ENCODE assay signal across 1 cellular context in genomic region chr15:72495007-72495406, GRCh38.
TF ChIP-seq lines count a peak whose summit lies in the region.

No MANE protein-coding gene starts in this region.

TF ChIP-seq in HEK293, 187 proteins besides CTCF, POLR2A, EP300 and RAD21 (continued from another document):
- no peak for TF ChIP-seq ZBTB26 (tag by site-specific recombination; optimal IDR thresholded peaks at IDR 0.05)
- no peak for TF ChIP-seq ZNF544 (tag by site-specific recombination; IDR thresholded peaks at IDR 0.05)
- peak; percentile 22; the same call in 1 of the 2 replicates for TF ChIP-seq ZNF843 (tag by site-specific recombination; IDR thresholded peaks at IDR 0.05)
- TF ChIP-seq ZSCAN23 (tag by site-specific recombination; IDR thresholded peaks at IDR 0.05) = 0 out of 2 replicates have a peak, but pooled peaks have one; percentile 45
- no peak for TF ChIP-seq ZNF626 (tag by site-specific recombination; IDR thresholded peaks at IDR 0.05)
- peak; percentile 36; the same call in 1 of the 2 replicates for TF ChIP-seq OSR2 (tag by site-specific recombination; IDR thresholded peaks at IDR 0.05)
- TF ChIP-seq ZBTB17 (tag by site-specific recombination; IDR thresholded peaks at IDR 0.05) = peak; percentile 66
- TF ChIP-seq ZNF335 (tag by site-specific recombination; conservative IDR thresholded peaks at IDR 0.05) = no peak
- TF ChIP-seq ZNF704 (tag by site-specific recombination; IDR thresholded peaks at IDR 0.05) = no peak
- TF ChIP-seq ZNF146 (tag by site-specific recombination; IDR thresholded peaks at IDR 0.05) = no peak
- no peak for TF ChIP-seq ZNF561 (tag by site-specific recombination; IDR thresholded peaks at IDR 0.05; ENCODE audit: borderline replicate concordance)
- TF ChIP-seq PATZ1 (tag by site-specific recombination; IDR thresholded peaks at IDR 0.05) = no peak
- TF ChIP-seq SP7 (tag by site-specific recombination; IDR thresholded peaks at IDR 0.05) = peak; percentile 95
- peak; percentile 83 for TF ChIP-seq ZEB2 (tag by site-specific recombination; IDR thresholded peaks at IDR 0.05)
